ENCODE assay signal across 1 cellular context in genomic region chr5:140555747-140556312, GRCh38.
TF ChIP-seq lines count a peak whose summit lies in the region.

No MANE protein-coding gene starts in this region.

TF ChIP-seq in K562, 482 proteins besides CTCF, POLR2A, EP300 and RAD21:
- peak; percentile 67; the same call in 1 of the 2 replicates for TF ChIP-seq SPI1 (IDR thresholded peaks at IDR 0.05; ENCODE audit: borderline replicate concordance, low read depth, low read length)
- no peak for TF ChIP-seq MECOM (CRISPR knock-in tag; IDR thresholded peaks at IDR 0.05)
- TF ChIP-seq KAT7 (CRISPR knock-in tag; IDR thresholded peaks at IDR 0.05; ENCODE audit: borderline replicate concordance), result 0 out of 2 replicates have a peak, but pooled peaks have one; percentile 49
